Comparison of ENCODE assay signal across 1 cellular context in the genomic region with DNA sequence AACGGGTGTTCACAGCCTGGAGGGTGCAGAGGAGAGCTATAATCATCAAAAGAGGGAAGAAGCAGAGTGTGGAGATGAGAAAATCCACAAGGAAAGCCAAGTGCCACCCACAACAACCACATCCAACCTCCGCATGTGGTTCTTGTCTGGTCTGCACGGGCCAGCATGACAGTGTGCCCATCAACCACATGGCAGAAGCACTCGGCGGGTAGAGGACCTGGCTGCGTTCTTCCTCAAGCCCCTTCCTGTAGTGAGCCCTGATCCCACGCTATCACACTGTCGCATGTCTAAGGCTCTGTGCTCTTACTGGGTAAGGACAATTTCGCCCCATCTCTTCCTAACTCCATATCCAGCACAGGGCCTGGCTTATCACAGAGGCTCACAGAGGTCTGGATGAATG.
TF ChIP-seq lines count a peak whose summit lies in the region.

No MANE protein-coding gene starts in this region.

TF ChIP-seq in liver, 16 proteins besides CTCF, POLR2A, EP300 and RAD21 (continued from another document):
- TF ChIP-seq, protein P1, sequence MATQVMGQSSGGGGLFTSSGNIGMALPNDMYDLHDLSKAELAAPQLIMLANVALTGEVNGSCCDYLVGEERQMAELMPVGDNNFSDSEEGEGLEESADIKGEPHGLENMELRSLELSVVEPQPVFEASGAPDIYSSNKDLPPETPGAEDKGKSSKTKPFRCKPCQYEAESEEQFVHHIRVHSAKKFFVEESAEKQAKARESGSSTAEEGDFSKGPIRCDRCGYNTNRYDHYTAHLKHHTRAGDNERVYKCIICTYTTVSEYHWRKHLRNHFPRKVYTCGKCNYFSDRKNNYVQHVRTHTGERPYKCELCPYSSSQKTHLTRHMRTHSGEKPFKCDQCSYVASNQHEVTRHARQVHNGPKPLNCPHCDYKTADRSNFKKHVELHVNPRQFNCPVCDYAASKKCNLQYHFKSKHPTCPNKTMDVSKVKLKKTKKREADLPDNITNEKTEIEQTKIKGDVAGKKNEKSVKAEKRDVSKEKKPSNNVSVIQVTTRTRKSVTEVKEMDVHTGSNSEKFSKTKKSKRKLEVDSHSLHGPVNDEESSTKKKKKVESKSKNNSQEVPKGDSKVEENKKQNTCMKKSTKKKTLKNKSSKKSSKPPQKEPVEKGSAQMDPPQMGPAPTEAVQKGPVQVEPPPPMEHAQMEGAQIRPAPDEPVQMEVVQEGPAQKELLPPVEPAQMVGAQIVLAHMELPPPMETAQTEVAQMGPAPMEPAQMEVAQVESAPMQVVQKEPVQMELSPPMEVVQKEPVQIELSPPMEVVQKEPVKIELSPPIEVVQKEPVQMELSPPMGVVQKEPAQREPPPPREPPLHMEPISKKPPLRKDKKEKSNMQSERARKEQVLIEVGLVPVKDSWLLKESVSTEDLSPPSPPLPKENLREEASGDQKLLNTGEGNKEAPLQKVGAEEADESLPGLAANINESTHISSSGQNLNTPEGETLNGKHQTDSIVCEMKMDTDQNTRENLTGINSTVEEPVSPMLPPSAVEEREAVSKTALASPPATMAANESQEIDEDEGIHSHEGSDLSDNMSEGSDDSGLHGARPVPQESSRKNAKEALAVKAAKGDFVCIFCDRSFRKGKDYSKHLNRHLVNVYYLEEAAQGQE (IDR thresholded peaks at IDR 0.05): no peak
- TF ChIP-seq, protein P2, sequence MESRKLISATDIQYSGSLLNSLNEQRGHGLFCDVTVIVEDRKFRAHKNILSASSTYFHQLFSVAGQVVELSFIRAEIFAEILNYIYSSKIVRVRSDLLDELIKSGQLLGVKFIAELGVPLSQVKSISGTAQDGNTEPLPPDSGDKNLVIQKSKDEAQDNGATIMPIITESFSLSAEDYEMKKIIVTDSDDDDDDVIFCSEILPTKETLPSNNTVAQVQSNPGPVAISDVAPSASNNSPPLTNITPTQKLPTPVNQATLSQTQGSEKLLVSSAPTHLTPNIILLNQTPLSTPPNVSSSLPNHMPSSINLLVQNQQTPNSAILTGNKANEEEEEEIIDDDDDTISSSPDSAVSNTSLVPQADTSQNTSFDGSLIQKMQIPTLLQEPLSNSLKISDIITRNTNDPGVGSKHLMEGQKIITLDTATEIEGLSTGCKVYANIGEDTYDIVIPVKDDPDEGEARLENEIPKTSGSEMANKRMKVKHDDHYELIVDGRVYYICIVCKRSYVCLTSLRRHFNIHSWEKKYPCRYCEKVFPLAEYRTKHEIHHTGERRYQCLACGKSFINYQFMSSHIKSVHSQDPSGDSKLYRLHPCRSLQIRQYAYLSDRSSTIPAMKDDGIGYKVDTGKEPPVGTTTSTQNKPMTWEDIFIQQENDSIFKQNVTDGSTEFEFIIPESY (IDR thresholded peaks at IDR 0.05): no peak
- TF ChIP-seq RXRA (IDR thresholded peaks at IDR 0.05): no peak
- TF ChIP-seq FOXA1 (IDR thresholded peaks at IDR 0.05): no peak
- TF ChIP-seq FOXA2 (IDR thresholded peaks at IDR 0.05): no peak
